Comparison of ENCODE assay signal across 18 cellular contexts in the genomic region with DNA sequence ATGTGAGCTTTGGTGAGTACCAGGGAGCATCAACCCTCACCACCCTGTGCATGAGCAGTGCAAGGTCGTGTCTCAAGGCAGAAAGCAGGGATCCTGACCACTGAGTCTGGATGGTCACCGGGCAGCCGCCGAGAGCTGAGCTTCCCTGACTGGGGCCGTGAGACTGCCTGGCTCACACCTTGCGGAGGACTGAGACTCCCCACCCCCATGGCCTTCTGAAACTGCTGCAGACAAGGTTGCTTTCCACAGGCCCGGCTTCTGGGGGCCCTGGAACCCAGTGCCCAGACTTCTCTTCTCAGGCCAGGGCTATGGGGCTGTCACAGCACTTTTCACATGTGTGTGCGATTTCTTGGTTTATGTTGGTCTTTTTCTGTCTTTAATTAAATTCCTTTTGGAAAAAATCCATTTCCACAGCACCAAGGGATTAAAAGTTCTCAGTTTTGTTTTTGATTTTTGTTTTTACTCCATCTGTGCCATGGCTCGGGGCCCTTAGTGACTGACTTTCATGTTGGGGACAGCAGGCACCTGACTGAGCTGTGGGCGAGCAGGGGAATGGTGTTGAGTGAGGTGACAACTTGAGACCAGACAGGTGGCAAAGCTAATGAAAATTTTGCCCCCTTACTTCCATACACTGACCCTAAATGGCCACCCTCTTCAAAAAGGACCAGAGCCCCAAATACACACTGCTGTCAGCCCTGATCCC.
"Had no signal": no experiment of that assay in that cellular context is flagged by ENCODE, and none has a peak within 500 bp of the region (broad histone marks: within the 10 kb centered on the region; RNA-seq: fewer than 3 reads in every experiment).

No MANE protein-coding gene starts in this region.

- H3K36me3 ChIP-seq: esophagus squamous epithelium, pancreas, spleen, tibial nerve had no signal

- FAIRE-seq: kidney, pancreas had no signal

- H3K27me3 ChIP-seq: pancreas had no signal

- ATAC-seq: activated naive CD8-positive, alpha-beta T cell treated with anti-CD3 and anti-CD28 coated beads, Interleukin-2, amount 50 U/mL, for 24 hours; activated T-cell treated with anti-CD3 and anti-CD28 coated beads, Interleukin-2, amount 50 U/mL, for 4 hours; naive thymus-derived CD4-positive, alpha-beta T cell; pancreas had no signal

- H3K4me1 ChIP-seq: pancreas had no signal

- H3K27ac ChIP-seq: pancreas, spleen had no signal

- DNase-seq: activated CD4-positive, alpha-beta T cell treated with anti-CD3 and anti-CD28 coated beads, Interleukin-2, amount 10 ng/mL, durations not matched to agents 24 days and 14 days; activated CD4-positive, CD25-positive, alpha-beta regulatory T cell; activated CD8-positive, alpha-beta memory T cell treated with anti-CD3 and anti-CD28 coated beads, Interleukin-2, amount 50 U/mL, for 4 hours; activated naive CD4-positive, alpha-beta T cell treated with anti-CD3 and anti-CD28 coated beads, Interleukin-2, amount 10 ng/mL, durations not matched to agents 7 days and 5 days; activated naive CD8-positive, alpha-beta T cell treated with anti-CD3 and anti-CD28 coated beads, Interleukin-2, amount 50 U/mL, for 24 hours; activated T-cell treated with anti-CD3 and anti-CD28 coated beads, Interleukin-2, amount 50 U/mL, for 4 hours; effector memory CD4-positive, alpha-beta T cell; esophagus squamous epithelium; hypothalamus; kidney; mesenchymal stem cell; naive thymus-derived CD4-positive, alpha-beta T cell; pancreas; spleen; stimulated activated naive CD4-positive, alpha-beta T cell; T-helper 1 cell; T-helper 9 cell had no signal

- H3K9me3 ChIP-seq: esophagus squamous epithelium, pancreas, spleen, tibial nerve had no signal

- H3K4me3 ChIP-seq: esophagus squamous epithelium, pancreas, spleen, tibial nerve had no signal
